ENCODE assay signal across 24 cellular contexts in the genomic region with DNA sequence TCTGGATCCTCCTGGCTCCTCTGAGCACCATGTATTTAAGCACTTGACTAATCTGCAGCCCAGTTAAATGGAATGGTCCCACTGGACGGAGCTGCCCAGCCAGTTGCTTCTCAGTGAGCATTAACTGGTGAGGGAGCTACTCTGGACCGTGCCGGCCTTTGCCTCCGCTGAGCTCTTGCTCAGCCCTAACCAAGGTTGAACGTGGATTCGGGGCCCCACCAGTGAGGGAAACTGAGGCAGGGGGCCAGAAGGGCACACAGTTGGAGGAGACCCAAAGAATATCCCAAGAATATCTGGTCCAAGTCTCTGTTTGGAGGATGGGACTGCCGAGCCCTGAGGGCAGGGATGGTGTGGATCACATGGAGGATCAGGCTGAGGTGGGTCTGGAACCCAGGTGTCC. TPM values are rescaled to one million over a fixed set of nuclear protein-coding genes. Genes with fewer than 3 reads are reported as not detected.
"Had no signal": no experiment of that assay in that cellular context is flagged by ENCODE, and none has a peak within 500 bp of the region (broad histone marks: within the 10 kb centered on the region; RNA-seq: fewer than 3 reads in every experiment).

No MANE protein-coding gene starts in this region.

- H3K27ac ChIP-seq: heart right ventricle, hepatocyte, left lung, neural progenitor cell, ovary, prostate gland, tibial nerve, vagina had no signal

- H3K9me3 ChIP-seq: heart right ventricle, left lung, ovary, prostate gland, tibial nerve, vagina had no signal

- H3K27me3 ChIP-seq: heart right ventricle, hepatocyte, left lung, ovary, tibial nerve, vagina had no signal

- H3K4me1 ChIP-seq: left lung, prostate gland, tibial nerve, vagina had no signal

- H3K36me3 ChIP-seq: heart right ventricle, left lung, neural progenitor cell, ovary, prostate gland, tibial nerve, vagina had no signal

- DNase-seq: heart right ventricle; left colon; naive B cell; natural killer cell; nephron progenitor cell; ovary; retina; right cardiac atrium; small intestine; stimulated activated CD4-positive, alpha-beta T cell treated with anti-CD3 and anti-CD28 coated beads, Interleukin-1b, Interleukin-23, amount 100 ng/mL, for 48 hours; stimulated activated CD4-positive, alpha-beta T cell treated with anti-CD3 and anti-CD28 coated beads, Interleukin-2, amount 100 ng/mL, for 48 hours; stimulated activated CD4-positive, alpha-beta T cell treated with anti-CD3 and anti-CD28 coated beads, Interleukin-4, amount 100 ng/mL, for 4 hours; stimulated activated CD8-positive, alpha-beta memory T cell treated with anti-CD3 and anti-CD28 coated beads, Interleukin-4, amount 100 ng/mL, for 48 hours; stimulated activated naive CD4-positive, alpha-beta T cell treated with Interleukin-2 at 50 U/mL for 16 hours; stimulated activated naive CD8-positive, alpha-beta T cell treated with anti-CD3 and anti-CD28 coated beads, Interleukin-15, amount 100 ng/mL, for 72 hours; substantia nigra had no signal

- H3K4me3 ChIP-seq: heart right ventricle, hepatocyte, left lung, lung, neural progenitor cell, ovary, prostate gland, tibial nerve, vagina had no signal

- FAIRE-seq: keratinocyte, small intestine had no signal

RNA-seq across cellular contexts. Expression of gene ADCYAP1R1, which starts 13.7 kb away (rescaled TPM):
- total RNA-seq: natural killer cell had no signal
